In genomic region chr6:37432590-37432915, GRCh38 we compare ENCODE assay signal across 8 cellular contexts. TPM values are rescaled to one million over a fixed set of nuclear protein-coding genes. Genes with fewer than 3 reads are reported as not detected.
DNase-seq lines count a peak whose midpoint lies in the region; ATAC-seq and TF ChIP-seq lines count a peak whose summit lies in the region.

No MANE protein-coding gene starts in this region.

- peaks cover 18 to 28% (median 23%) of the 10 kb centered on the region in 10 experiments for H3K4me1 ChIP-seq in BLaER1 treated with 17β-estradiol and CSF1 and Interleukin-3, amounts not matched to agents 10 nM and 100 nM
- H3K4me1 ChIP-seq in ascending aorta (peaks cover 4 to 8% of the 10 kb centered on the region in 2 donors), thymus (ENCODE audit: control insufficient read depth, insufficient read depth, low read length) (peaks cover 6% of the 10 kb centered on the region)

- no peaks in the 10 kb centered on the region for H3K27me3 ChIP-seq in BLaER1 treated with 17β-estradiol and CSF1 and Interleukin-3, amounts not matched to agents 10 nM and 100 nM
- H3K27me3 ChIP-seq in ascending aorta (no peaks in the 10 kb centered on the region), layer of hippocampus (ENCODE audit: control insufficient read depth, insufficient read depth, low read length) (no peaks in the 10 kb centered on the region), thymus (ENCODE audit: control insufficient read depth, insufficient read depth) (no peaks in the 10 kb centered on the region)

- peak; percentile 6 for ATAC-seq in HG02763 (IDR thresholded peaks at IDR 0.05; ENCODE audit: unreplicated experiment)

- H3K27ac ChIP-seq in BLaER1 treated with 17β-estradiol and CSF1 and Interleukin-3, amounts not matched to agents 10 nM and 100 nM = peak overlapping the region; percentile 86 to 94 (median 91)
- H3K27ac ChIP-seq in ascending aorta (peak overlapping the region; percentile 94 to 95), layer of hippocampus (ENCODE audit: low read depth, low read length) (peak overlapping the region; percentile 75), thymus (ENCODE audit: low read depth) (peak overlapping the region; percentile 94)

- peak overlapping the region; percentile 86 to 94 (median 91) for H3K9ac ChIP-seq in BLaER1 treated with 17β-estradiol and CSF1 and Interleukin-3, amounts not matched to agents 10 nM and 100 nM

- peak overlapping the region; percentile 78 to 95 (median 86) for H3K4me2 ChIP-seq in BLaER1 treated with 17β-estradiol and CSF1 and Interleukin-3, amounts not matched to agents 10 nM and 100 nM

- intact Hi-C loops in ascending aorta (cut with DNase I) = loop anchor here (5.0 to 10.0 kb wide), 3 partner anchors 65 to 108 kb away; no protein-coding TSS in a partner anchor

- H3K9me3 ChIP-seq in BLaER1 treated with 17β-estradiol and CSF1 and Interleukin-3, amounts not matched to agents 10 nM and 100 nM (replicated peaks in 1 of 11) = peaks cover 0 to 5% (median 0%) of the 10 kb centered on the region in 11 experiments; a peak in 2 of 22 replicates
- H3K9me3 ChIP-seq in ascending aorta = no peaks in the 10 kb centered on the region
- no peaks in the 10 kb centered on the region for H3K9me3 ChIP-seq in thymus (ENCODE audit: control insufficient read depth)

- H3K36me3 ChIP-seq in BLaER1 treated with 17β-estradiol and CSF1 and Interleukin-3, amounts not matched to agents 10 nM and 100 nM = peaks cover 18 to 25% (median 24%) of the 10 kb centered on the region in 11 experiments
- peaks cover 3 to 20% of the 10 kb centered on the region in 2 donors for H3K36me3 ChIP-seq in ascending aorta
- H3K36me3 ChIP-seq in thymus (ENCODE audit: control insufficient read depth, insufficient read depth) = peaks cover 21% of the 10 kb centered on the region

- 0 out of 22 replicates have a peak, but pooled peaks cover 0 to 4% (median 0%) of the 10 kb centered on the region in 11 experiments for H4K20me1 ChIP-seq in BLaER1 treated with 17β-estradiol and CSF1 and Interleukin-3, amounts not matched to agents 10 nM and 100 nM

- 16% methylated on average over 7 of the region's 7 CpGs for WGBS in thymus

- peak overlapping the region; percentile 75 to 94 (median 84) for H3K4me3 ChIP-seq in BLaER1 treated with 17β-estradiol and CSF1 and Interleukin-3, amounts not matched to agents 10 nM and 100 nM
- H3K4me3 ChIP-seq in ascending aorta = peak overlapping the region; percentile 87 to 94
- peak overlapping the region; percentile 78 for H3K4me3 ChIP-seq in thymus (ENCODE audit: low read length)

- TF ChIP-seq CTCF in ascending aorta (IDR thresholded peaks at IDR 0.05) = no peak

- no peak for DNase-seq in ascending aorta (ENCODE audit: low spot score in 2 of 2)
- DNase-seq in COLO668 (lab: John Stamatoyannopoulos, UW; ENCODE audit: unreplicated experiment) = no peak
- DNase-seq in stimulated activated CD4-positive, alpha-beta T cell treated with anti-CD3 and anti-CD28 coated beads, Interleukin-4, amount 100 ng/mL, for 4 hours = no peak
- no peak for DNase-seq in SW 1271 (lab: John Stamatoyannopoulos, UW)

RNA-seq across cellular contexts. Expression of gene CMTR1, which starts 0.5 kb away (rescaled TPM):
- total RNA-seq in ascending aorta = 24.5 TPM
- polyA plus RNA-seq in thymus = 32.2 TPM
